ENCODE assay signal across 11 cellular contexts in the genomic region with DNA sequence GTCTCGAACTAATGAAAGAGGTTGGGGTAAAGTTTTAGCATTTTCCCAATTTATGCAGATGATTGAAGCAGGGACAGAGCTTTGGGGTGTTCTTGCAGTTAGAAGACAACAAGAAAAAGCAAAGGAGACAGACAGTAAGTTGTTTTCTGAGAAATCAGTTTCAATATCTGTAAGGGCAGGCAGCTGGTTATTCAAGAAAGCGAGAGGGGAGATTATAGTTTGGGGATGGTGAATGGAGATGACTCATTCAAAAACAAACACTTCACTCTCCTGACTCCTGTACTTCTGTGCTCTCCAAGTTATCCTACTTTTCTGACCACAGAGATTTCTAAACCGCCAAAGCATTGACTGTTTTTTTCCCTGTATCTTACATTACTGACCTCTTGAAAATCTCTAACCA.
DNase-seq lines count a peak whose midpoint lies in the region; ATAC-seq and TF ChIP-seq lines count a peak whose summit lies in the region.
"Had no signal": no experiment of that assay in that cellular context is flagged by ENCODE, and none has a peak within 500 bp of the region (broad histone marks: within the 10 kb centered on the region; RNA-seq: fewer than 3 reads in every experiment).

No MANE protein-coding gene starts in this region.

- peaks cover 11% of the 10 kb centered on the region for H3K4me1 Mint-ChIP-seq in MCF 10A (ENCODE audit: insufficient read depth, unreplicated experiment)

- H3K9me3 Mint-ChIP-seq in MCF 10A (ENCODE audit: unreplicated experiment): no peaks in the 10 kb centered on the region

- no TSS peak for BruUV-seq in MCF 10A (replicated peaks; lab: Mats Ljungman, UMichigan)

- TF ChIP-seq POLR2A in breast epithelium (IDR thresholded peaks at IDR 0.05) (no peak), adrenal gland (IDR thresholded peaks at IDR 0.05) (no peak)

- H3K36me3 Mint-ChIP-seq in MCF 10A (ENCODE audit: insufficient read depth, unreplicated experiment): no peaks in the 10 kb centered on the region

- no peaks in the 10 kb centered on the region for H3K9me3 ChIP-seq in breast epithelium
- H3K9me3 ChIP-seq in upper lobe of right lung: no peaks in the 10 kb centered on the region
- no peaks in the 10 kb centered on the region for H3K9me3 ChIP-seq in adrenal gland (replicated peaks in 1 of 3)
- H3K9me3 ChIP-seq: left ventricle myocardium inferior had no signal

- no peaks in the 10 kb centered on the region for H3K4me1 ChIP-seq in breast epithelium
- peaks cover 4% of the 10 kb centered on the region for H3K4me1 ChIP-seq in upper lobe of right lung
- peaks cover 0 to 8% of the 10 kb centered on the region in 2 donors for H3K4me1 ChIP-seq in adrenal gland (replicated peaks in 1 of 2)
- H3K4me1 ChIP-seq: left ventricle myocardium inferior had no signal

- CTCF ChIA-PET in MCF 10A (lab: Yijun Ruan, JAX): interaction anchor here (1.2 kb wide), 1 partner anchor 52 kb away, joined by 3 read pairs; no protein-coding TSS in a partner anchor

- H3K27me3 ChIP-seq in breast epithelium: no peaks in the 10 kb centered on the region
- H3K27me3 ChIP-seq in upper lobe of right lung: no peaks in the 10 kb centered on the region
- H3K27me3 ChIP-seq in adrenal gland: no peaks in the 10 kb centered on the region

- H3K27ac ChIP-seq in breast epithelium (no peak overlapping the region), upper lobe of right lung (no peak overlapping the region), adrenal gland (no peak overlapping the region)
- H3K27ac ChIP-seq: left ventricle myocardium inferior had no signal

- TF ChIP-seq CTCF in MCF 10A (IDR thresholded peaks at IDR 0.05; ENCODE audit: unreplicated experiment) (no peak), breast epithelium (IDR thresholded peaks at IDR 0.05) (no peak), upper lobe of right lung (IDR thresholded peaks at IDR 0.05) (no peak), adrenal gland (IDR thresholded peaks at IDR 0.05) (no peak)

- DNase-seq in MCF 10A (ENCODE audit: unreplicated experiment) (peak; percentile 48), breast epithelium (ENCODE audit: low spot score in 2 of 2) (no peak), HPDE6-E6E7 (ENCODE audit: extremely low spot score) (peak; percentile 37), brain pericyte (ENCODE audit: low read depth, low spot score) (peak; percentile 32), upper lobe of right lung (no peak), adrenal gland (no peak)
- no peak for DNase-seq in NK-92 treated with Interleukin-12 subunit alpha and Interleukin-12 subunit beta, amount 100 ng/mL, for 24 hours (lab: John Stamatoyannopoulos, UW)
- DNase-seq: C1 segment of cervical spinal cord, caudate nucleus, left ventricle myocardium inferior had no signal

- no peak overlapping the region for H3K4me3 Mint-ChIP-seq in MCF 10A (ENCODE audit: unreplicated experiment)

- intact Hi-C loops in MCF 10A (cut with micrococcal nuclease) (no loop called here), breast epithelium (cut with DNase I; ENCODE audit: low total_unique reads) (no loop called here), upper lobe of right lung (cut with DNase I) (no loop called here), adrenal gland (cut with DNase I) (no loop called here)

- no peaks in the 10 kb centered on the region for H3K27me3 Mint-ChIP-seq in MCF 10A (ENCODE audit: insufficient read depth, unreplicated experiment)

- H3K27ac Mint-ChIP-seq in MCF 10A (ENCODE audit: low read depth, unreplicated experiment): no peak overlapping the region

- ATAC-seq in upper lobe of right lung (peak; percentile 80), GM21723 (IDR thresholded peaks at IDR 0.05; ENCODE audit: unreplicated experiment) (no peak)

- POLR2A ChIA-PET in MCF 10A (lab: Yijun Ruan, JAX): no interaction called here

- 88 to 95% (median 92%) methylated on average over 3 of the region's 3 CpGs for WGBS in adrenal gland, 4 donors

- no peaks in the 10 kb centered on the region for H3K36me3 ChIP-seq in breast epithelium
- H3K36me3 ChIP-seq in upper lobe of right lung: no peaks in the 10 kb centered on the region
- H3K36me3 ChIP-seq in adrenal gland (replicated peaks in 1 of 2): no peaks in the 10 kb centered on the region
- H3K36me3 ChIP-seq: left ventricle myocardium inferior had no signal

- H3K4me3 ChIP-seq in breast epithelium (no peak overlapping the region), upper lobe of right lung (no peak overlapping the region), adrenal gland (no peak overlapping the region)
- H3K4me3 ChIP-seq: left ventricle myocardium inferior had no signal

Comparison
In these comparisons a context has a peak if more than half of its experiments do, and no peak if none do; other contexts are left out.
1. DNase-seq: peak in MCF 10A (single experiment), HPDE6-E6E7 (single experiment) and brain pericyte (single experiment); none in breast epithelium (0 of 2), upper lobe of right lung (single experiment), adrenal gland (0 of 7) and NK-92 treated with Interleukin-12 subunit alpha and Interleukin-12 subunit beta, amount 100 ng/mL, for 24 hours (single experiment).